ENCODE assay signal across 8 cellular contexts in the genomic region with DNA sequence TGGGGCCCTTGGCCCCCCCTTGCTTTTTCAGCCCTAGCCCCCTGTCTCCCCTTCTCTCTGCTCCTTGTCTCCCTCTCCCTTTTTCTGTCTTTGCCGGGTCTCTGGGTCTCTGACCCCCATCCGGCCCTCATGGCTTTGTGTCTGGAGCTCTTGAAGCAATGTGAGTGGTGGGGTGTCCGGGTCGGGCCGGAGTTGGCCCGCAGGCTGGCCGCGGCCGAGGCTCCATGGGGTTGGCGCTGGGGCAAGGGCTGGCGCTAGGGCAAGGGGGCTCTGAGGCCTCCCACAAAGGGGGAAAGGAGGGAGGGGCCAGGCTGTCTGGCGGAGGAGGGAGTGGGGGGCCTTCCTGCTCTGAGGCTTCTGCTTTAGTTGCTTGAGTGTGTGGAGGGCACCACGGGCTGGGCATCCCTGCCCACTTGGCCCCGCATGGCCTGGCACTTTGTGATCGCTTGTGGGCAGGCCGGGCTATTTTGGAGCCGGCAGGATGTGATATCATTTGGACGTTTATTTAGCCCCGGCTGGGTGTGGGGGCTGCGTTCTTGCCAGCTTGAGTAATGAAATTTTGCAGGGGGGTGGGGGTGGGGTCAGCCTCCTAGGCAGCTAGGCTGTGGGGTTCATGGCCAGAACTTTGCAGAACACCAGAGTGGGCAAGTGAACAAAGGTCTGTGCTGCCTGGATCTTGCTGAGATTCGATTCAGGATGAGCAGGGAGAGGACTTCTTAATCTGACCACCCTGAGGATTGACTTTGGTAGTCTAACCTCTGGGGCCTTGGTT.
DNase-seq lines count a peak whose midpoint lies in the region; ATAC-seq, FAIRE-seq and TF ChIP-seq lines count a peak whose summit lies in the region.

No MANE protein-coding gene starts in this region.

- H3K27me3 Mint-ChIP-seq in HFFc6 (ENCODE audit: insufficient read depth) = no peaks in the 10 kb centered on the region; the same call in none of the 2 replicates
- H3K27me3 Mint-ChIP-seq in activated CD8-positive, alpha-beta T cell treated with anti-CD3 and anti-CD28 coated beads, Interleukin-2, amount 10 ng/mL, durations not matched to agents 7 days and 5 days (ENCODE audit: low read depth) = no peaks in the 10 kb centered on the region

- H3K36me3 ChIP-seq in pancreas = no peaks in the 10 kb centered on the region

- POLR2A ChIA-PET in activated CD8-positive, alpha-beta T cell treated with anti-CD3 and anti-CD28 coated beads, Interleukin-2, amount 10 ng/mL, durations not matched to agents 7 days and 5 days (lab: Charles Lee) = interaction anchor here (0.7 to 1.2 kb wide), 2 partner anchors 143 to 185 kb away, joined by 3 to 5 read pairs; a partner anchor contains a TSS

- peak overlapping the region; percentile 96 for H3K4me3 Mint-ChIP-seq in HFFc6
- H3K4me3 Mint-ChIP-seq in activated CD8-positive, alpha-beta T cell treated with anti-CD3 and anti-CD28 coated beads, Interleukin-2, amount 10 ng/mL, durations not matched to agents 7 days and 5 days = peak overlapping the region; percentile 88

- H3K4me1 Mint-ChIP-seq in HFFc6 (ENCODE audit: low read depth) = peaks cover 50% of the 10 kb centered on the region
- peaks cover 66% of the 10 kb centered on the region for H3K4me1 Mint-ChIP-seq in activated CD8-positive, alpha-beta T cell treated with anti-CD3 and anti-CD28 coated beads, Interleukin-2, amount 10 ng/mL, durations not matched to agents 7 days and 5 days (ENCODE audit: low read depth)

- H3K9me3 Mint-ChIP-seq in HFFc6 = no peaks in the 10 kb centered on the region
- no peaks in the 10 kb centered on the region for H3K9me3 Mint-ChIP-seq in activated CD8-positive, alpha-beta T cell treated with anti-CD3 and anti-CD28 coated beads, Interleukin-2, amount 10 ng/mL, durations not matched to agents 7 days and 5 days (ENCODE audit: insufficient read depth)

- TF ChIP-seq CTCF in AG10803 (conservative IDR thresholded peaks at IDR 0.05; ENCODE audit: low read length) (no peak), HFFc6 (IDR thresholded peaks at IDR 0.05) (no peak), pancreas (IDR thresholded peaks at IDR 0.05) (no peak), D721Med (IDR thresholded peaks at IDR 0.05; ENCODE audit: insufficient read depth, missing control alignments) (no peak)

- H3K27me3 ChIP-seq in pancreas = no peaks in the 10 kb centered on the region

- H3K4me3 ChIP-seq in AG10803 (ENCODE audit: low read length) (peak overlapping the region; percentile 94), pancreas (peak overlapping the region; percentile 56 to 90 (median 82))

- no peaks in the 10 kb centered on the region for H3K9me3 ChIP-seq in pancreas

- no peak for FAIRE-seq in pancreas (lab: Jason Lieb, UNC)
- no peak for FAIRE-seq in D721Med (lab: Jason Lieb, UNC)

- intact Hi-C loops in Right ventricle myocardium superior (cut with DNase I) (loop anchor here (5.0 kb wide), 1 partner anchor 80 kb away; a partner anchor contains a TSS), pancreas (cut with DNase I) (no loop called here)

- CTCF ChIA-PET in activated CD8-positive, alpha-beta T cell treated with anti-CD3 and anti-CD28 coated beads, Interleukin-2, amount 10 ng/mL, durations not matched to agents 7 days and 5 days (lab: Charles Lee) = interaction anchor here (0.9 to 1.6 kb wide), 3 partner anchors 30 to 508 kb away, joined by 3 read pairs; a partner anchor contains a TSS

- H3K27ac Mint-ChIP-seq in HFFc6 = peak overlapping the region; percentile 95
- H3K27ac Mint-ChIP-seq in activated CD8-positive, alpha-beta T cell treated with anti-CD3 and anti-CD28 coated beads, Interleukin-2, amount 10 ng/mL, durations not matched to agents 7 days and 5 days = peak overlapping the region; percentile 90

- peaks cover 6% of the 10 kb centered on the region for H3K36me3 Mint-ChIP-seq in HFFc6 (ENCODE audit: low read depth)
- H3K36me3 Mint-ChIP-seq in activated CD8-positive, alpha-beta T cell treated with anti-CD3 and anti-CD28 coated beads, Interleukin-2, amount 10 ng/mL, durations not matched to agents 7 days and 5 days (ENCODE audit: low read depth) = no peaks in the 10 kb centered on the region

- H3K27ac ChIP-seq in pancreas = peak overlapping the region; percentile 77 to 89 (median 84)

- DNase-seq in AG10803 (ENCODE audit: low read depth) (peak; percentile 70), HFFc6 (peak; percentile 32), Right ventricle myocardium superior (peak; percentile 82), pancreas (peak in 5 of 6 donors; percentile 52 to 81 (median 60)), D721Med (ENCODE audit: insufficient read length, low spot score) (no peak), T1000 (lab: John Stamatoyannopoulos, UW) (no peak)
- no peak for DNase-seq in activated CD8-positive, alpha-beta T cell treated with anti-CD3 and anti-CD28 coated beads, Interleukin-2, amount 10 ng/mL, durations not matched to agents 7 days and 5 days

- no peak for ATAC-seq in activated CD8-positive, alpha-beta T cell treated with anti-CD3 and anti-CD28 coated beads, Interleukin-2, amount 10 ng/mL, durations not matched to agents 7 days and 5 days
- ATAC-seq in Right ventricle myocardium superior (ENCODE audit: poor library complexity) (peak; percentile 55), pancreas (peak in 3 of 4 donors; percentile 7 to 11 (median 11)), HG03135 (IDR thresholded peaks at IDR 0.05; ENCODE audit: unreplicated experiment) (no peak)

- peaks cover 30 to 45% (median 36%) of the 10 kb centered on the region in 3 donors for H3K4me1 ChIP-seq in pancreas

- WGBS in pancreas, 2 donors = 1 to 2% methylated on average over 21 of the region's 21 CpGs

Comparison
In these comparisons a context has a peak if more than half of its experiments do, and no peak if none do; other contexts are left out.
1. DNase-seq: peak in AG10803 (single experiment), HFFc6 (single experiment), Right ventricle myocardium superior (single experiment) and pancreas (5 of 6); none in activated CD8-positive, alpha-beta T cell treated with anti-CD3 and anti-CD28 coated beads, Interleukin-2, amount 10 ng/mL, durations not matched to agents 7 days and 5 days (single experiment), D721Med (single experiment) and T1000 (single experiment).
2. ATAC-seq: peak in Right ventricle myocardium superior (single experiment) and pancreas (3 of 4); none in activated CD8-positive, alpha-beta T cell treated with anti-CD3 and anti-CD28 coated beads, Interleukin-2, amount 10 ng/mL, durations not matched to agents 7 days and 5 days (single experiment) and HG03135 (single experiment).